In the genomic region with DNA sequence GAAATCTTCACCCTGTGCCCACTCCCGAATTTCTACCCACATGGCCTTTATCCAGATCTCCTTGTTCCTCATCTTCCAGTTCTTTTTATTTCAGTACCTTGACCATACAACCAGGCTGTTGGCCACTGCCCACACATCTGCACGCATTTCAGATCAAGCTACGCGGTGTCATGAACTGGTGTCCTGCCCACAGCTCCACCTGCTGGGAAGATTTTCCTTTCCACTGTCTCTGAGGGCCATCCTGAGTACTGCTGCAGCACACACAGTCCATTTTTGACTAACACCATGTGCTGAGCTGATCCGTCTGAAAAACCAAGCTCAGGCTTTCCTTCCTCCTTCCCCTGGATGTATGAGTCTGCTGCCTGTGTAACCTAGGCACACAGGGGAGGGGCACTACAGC, we compare ENCODE assay signal across 13 cellular contexts.
DNase-seq lines count a peak whose midpoint lies in the region; ATAC-seq and TF ChIP-seq lines count a peak whose summit lies in the region.
"Had no signal": no experiment of that assay in that cellular context is flagged by ENCODE, and none has a peak within 500 bp of the region (broad histone marks: within the 10 kb centered on the region; RNA-seq: fewer than 3 reads in every experiment).

No MANE protein-coding gene starts in this region.

- peak overlapping the region; percentile 14 for H3K4me3 ChIP-seq in Loucy (ENCODE audit: low read length, poor library complexity, severe bottlenecking)
- H3K4me3 ChIP-seq in retinal pigment epithelial cell (ENCODE audit: low read length), result no peak overlapping the region
- H3K4me3 ChIP-seq: tibial artery had no signal

- H3K4me1 ChIP-seq in Loucy (ENCODE audit: insufficient read depth, low read length, poor library complexity, severe bottlenecking), result peaks cover 30% of the 10 kb centered on the region
- H3K4me1 ChIP-seq: tibial artery had no signal

- H3K79me2 ChIP-seq in Loucy (ENCODE audit: insufficient read depth, low read length), result no peaks in the 10 kb centered on the region

- H3K9ac ChIP-seq in Loucy (ENCODE audit: low read depth, low read length, poor library complexity, severe bottlenecking), result peak overlapping the region; percentile 30

- H3K4me2 ChIP-seq in Loucy (ENCODE audit: low read depth, low read length, poor library complexity, severe bottlenecking), result peak overlapping the region; percentile 59

- no peak for TF ChIP-seq POLR2A in erythroblast (IDR thresholded peaks at IDR 0.05; ENCODE audit: low read length)

- H4K20me1 ChIP-seq in Loucy (ENCODE audit: insufficient read depth, low read length, poor library complexity, severe bottlenecking), result no peaks in the 10 kb centered on the region

- peaks cover 8% of the 10 kb centered on the region for H3F3A ChIP-seq in Loucy (ENCODE audit: low read depth)

- no peak for ATAC-seq in GM19467 (IDR thresholded peaks at IDR 0.05; ENCODE audit: unreplicated experiment)

- TF ChIP-seq CTCF in Loucy (conservative IDR thresholded peaks at IDR 0.05; ENCODE audit: low read length) (peak; percentile 26; the same call in 1 of the 2 replicates), retinal pigment epithelial cell (conservative IDR thresholded peaks at IDR 0.05; ENCODE audit: low read depth, low read length) (peak; percentile 18)

- H3K9me3 ChIP-seq in Loucy (ENCODE audit: insufficient read depth, low read depth, low read length), result peaks cover 14% of the 10 kb centered on the region; the same call in 1 of the 2 replicates

- no peak overlapping the region for H2AFZ ChIP-seq in Loucy (ENCODE audit: low read length)

- no peaks in the 10 kb centered on the region for H3K9me2 ChIP-seq in Loucy (replicated peaks; ENCODE audit: low read depth, low read length)

- H3K36me3 ChIP-seq in Loucy (ENCODE audit: insufficient read depth, low read length), result no peaks in the 10 kb centered on the region
- H3K36me3 ChIP-seq: tibial artery had no signal

- H3K27me3 ChIP-seq in Loucy (ENCODE audit: insufficient read depth, low read length, poor library complexity, severe bottlenecking), result no peaks in the 10 kb centered on the region
- H3K27me3 ChIP-seq: tibial artery had no signal

- DNase-seq in NCI-H146 (lab: John Stamatoyannopoulos, UW) (peak; percentile 8), NCI-H146 treated with DMSO at 0.1 percent for 48 hours (lab: John Stamatoyannopoulos, UW; ENCODE audit: unreplicated experiment) (no peak), erythroblast (lab: John Stamatoyannopoulos, UW) (peak; percentile 3 to 14), retinal pigment epithelial cell (ENCODE audit: low read depth) (no peak), C1 segment of cervical spinal cord (lab: John Stamatoyannopoulos, UW) (no peak), DMS79 (lab: John Stamatoyannopoulos, UW) (no peak)
- DNase-seq: activated CD4-positive, alpha-beta T cell treated with anti-CD3 and anti-CD28 coated beads for 4 hours; activated gamma-delta T cell treated with Interleukin-2 at 50 U/mL for 16 hours; NK-92 treated with Interleukin-12 subunit alpha and Interleukin-12 subunit beta, amount 100 ng/mL, for 24 hours; SW 1271; tibial artery had no signal

Comparison
In these comparisons a context has a peak if more than half of its experiments do, and no peak if none do; other contexts are left out.
1. DNase-seq: peak in NCI-H146 (single experiment) and erythroblast (2 of 2); none in NCI-H146 treated with DMSO at 0.1 percent for 48 hours (single experiment), retinal pigment epithelial cell (single experiment), C1 segment of cervical spinal cord (0 of 14) and DMS79 (single experiment).